ENCODE assay signal across 1 cellular context in genomic region chrX:21132686-21133393, GRCh38.
TF ChIP-seq lines count a peak whose summit lies in the region.

No MANE protein-coding gene starts in this region.

TF ChIP-seq in SK-N-SH, 30 proteins besides CTCF, POLR2A, EP300 and RAD21 (continued from another document):
- no peak for TF ChIP-seq REST (IDR thresholded peaks at IDR 0.05; ENCODE audit: low read depth, low read length)
